11 cellular contexts compared by ENCODE assay signal in genomic region chr2:232367591-232368233, GRCh38. TPM values are rescaled to one million over a fixed set of nuclear protein-coding genes. Genes with fewer than 3 reads are reported as not detected.
DNase-seq lines count a peak whose midpoint lies in the region; ATAC-seq and TF ChIP-seq lines count a peak whose summit lies in the region.
"Had no signal": no experiment of that assay in that cellular context is flagged by ENCODE, and none has a peak within 500 bp of the region (broad histone marks: within the 10 kb centered on the region; RNA-seq: fewer than 3 reads in every experiment).

No MANE protein-coding gene starts in this region.

- H3K4me1 Mint-ChIP-seq in type B pancreatic cell (ENCODE audit: unreplicated experiment), result no peaks in the 10 kb centered on the region
- peaks cover 9 to 28% (median 11%) of the 10 kb centered on the region in 4 donors for H3K4me1 Mint-ChIP-seq in CD4-positive, alpha-beta memory T cell

- no peaks in the 10 kb centered on the region for H3K79me2 ChIP-seq in OCI-LY1 (ENCODE audit: insufficient read depth, low read length)

- no peaks in the 10 kb centered on the region for H3K9me3 Mint-ChIP-seq in type B pancreatic cell
- no peaks in the 10 kb centered on the region for H3K9me3 Mint-ChIP-seq in CD4-positive, alpha-beta memory T cell

- no peaks in the 10 kb centered on the region for H3K36me3 ChIP-seq in OCI-LY1 (ENCODE audit: insufficient read depth, low read length)
- H3K36me3 ChIP-seq in CD4-positive, alpha-beta memory T cell (ENCODE audit: insufficient read depth, low read length), result no peaks in the 10 kb centered on the region

- H3K36me3 Mint-ChIP-seq in type B pancreatic cell, result no peaks in the 10 kb centered on the region
- H3K36me3 Mint-ChIP-seq in CD4-positive, alpha-beta memory T cell, result no peaks in the 10 kb centered on the region

- H3K27me3 Mint-ChIP-seq in type B pancreatic cell, result no peaks in the 10 kb centered on the region
- H3K27me3 Mint-ChIP-seq in CD4-positive, alpha-beta memory T cell, result no peaks in the 10 kb centered on the region

- DNase-seq in NCI-H82 (lab: John Stamatoyannopoulos, UW) (peak; percentile 43), NCI-H82 treated with DMSO at 0.1 percent for 48 hours (lab: John Stamatoyannopoulos, UW; ENCODE audit: unreplicated experiment) (no peak), foreskin keratinocyte (no peak), type B pancreatic cell (ENCODE audit: extremely low spot score, unreplicated experiment) (no peak), AML-193 (lab: John Stamatoyannopoulos, UW) (no peak)
- no peak for DNase-seq in activated CD4-positive, alpha-beta T cell treated with anti-CD3 and anti-CD28 coated beads for 4 hours
- no peak for DNase-seq in CD4-positive, alpha-beta memory T cell
- DNase-seq: stimulated activated CD4-positive, alpha-beta T cell treated with anti-CD3 and anti-CD28 coated beads, Interleukin-15, amount 100 ng/mL, for 24 hours had no signal

- ATAC-seq in foreskin keratinocyte, result no peak

- POLR2A ChIA-PET in CD4-positive, alpha-beta memory T cell (lab: Charles Lee; ENCODE audit: partially characterized antibody), result no interaction called here

- peak; percentile 39; the same call in 1 of the 2 replicates for TF ChIP-seq CTCF in OCI-LY1 (IDR thresholded peaks at IDR 0.05; ENCODE audit: low read length)
- TF ChIP-seq CTCF in foreskin keratinocyte (conservative IDR thresholded peaks at IDR 0.05), result peak; percentile 20
- TF ChIP-seq CTCF in type B pancreatic cell (conservative IDR thresholded peaks at IDR 0.05), result peak; percentile 55

- CTCF ChIA-PET in CD4-positive, alpha-beta memory T cell (lab: Charles Lee; ENCODE audit: partially characterized antibody), result interaction anchor here (1.6 kb wide), 1 partner anchor 26 kb away, joined by 3 read pairs; no protein-coding TSS in a partner anchor

- peaks cover 10% of the 10 kb centered on the region for H3K4me1 ChIP-seq in OCI-LY1 (ENCODE audit: insufficient read depth, low read length, severe bottlenecking)
- no peaks in the 10 kb centered on the region for H3K4me1 ChIP-seq in foreskin keratinocyte
- peaks cover 16% of the 10 kb centered on the region for H3K4me1 ChIP-seq in CD4-positive, alpha-beta memory T cell (ENCODE audit: insufficient read depth, low read length)

- H3K27ac ChIP-seq in OCI-LY1 (ENCODE audit: low read depth, low read length, poor library complexity, severe bottlenecking), result no peak overlapping the region
- no peak overlapping the region for H3K27ac ChIP-seq in foreskin keratinocyte
- H3K27ac ChIP-seq in CD4-positive, alpha-beta memory T cell (ENCODE audit: low read depth, low read length), result no peak overlapping the region

- no peaks in the 10 kb centered on the region for H4K20me1 ChIP-seq in OCI-LY1 (ENCODE audit: insufficient read depth, low read length)

- no peak overlapping the region for H3K27ac Mint-ChIP-seq in type B pancreatic cell
- H3K27ac Mint-ChIP-seq in CD4-positive, alpha-beta memory T cell, result no peak overlapping the region

- H3K4me2 ChIP-seq in OCI-LY1 (ENCODE audit: low read length), result no peak overlapping the region

- no peak overlapping the region for H3K9ac ChIP-seq in OCI-LY1 (ENCODE audit: low read length)

- no peak overlapping the region for H2AFZ ChIP-seq in OCI-LY1 (ENCODE audit: low read length)

- H3K9me3 ChIP-seq in OCI-LY1 (ENCODE audit: low read length), result no peaks in the 10 kb centered on the region
- no peaks in the 10 kb centered on the region for H3K9me3 ChIP-seq in CD4-positive, alpha-beta memory T cell (ENCODE audit: control insufficient read depth in 1 of 2, low read length in 2 of 2)

- no peaks in the 10 kb centered on the region for H3F3A ChIP-seq in OCI-LY1 (ENCODE audit: insufficient read depth, low read length)

- H3K4me3 Mint-ChIP-seq in type B pancreatic cell, result no peak overlapping the region
- H3K4me3 Mint-ChIP-seq in CD4-positive, alpha-beta memory T cell, result no peak overlapping the region

- no peaks in the 10 kb centered on the region for H3K9me2 ChIP-seq in OCI-LY1 (ENCODE audit: low read depth, low read length)

- intact Hi-C loops in CD4-positive, alpha-beta memory T cell (cut with micrococcal nuclease), result no loop called here

- no peaks in the 10 kb centered on the region for H3K27me3 ChIP-seq in OCI-LY1 (ENCODE audit: insufficient read depth, low read length)
- peaks cover 2% of the 10 kb centered on the region for H3K27me3 ChIP-seq in foreskin keratinocyte
- no peaks in the 10 kb centered on the region for H3K27me3 ChIP-seq in CD4-positive, alpha-beta memory T cell (ENCODE audit: insufficient read depth, low read length)

- no peak overlapping the region for H3K4me3 ChIP-seq in OCI-LY1 (ENCODE audit: low read depth, low read length, poor library complexity, severe bottlenecking)
- H3K4me3 ChIP-seq in CD4-positive, alpha-beta memory T cell (ENCODE audit: low read length in 2 of 2), result no peak overlapping the region

RNA-seq across cellular contexts. Expression of gene ALPP, which starts 10.8 kb away (rescaled TPM):
- total RNA-seq in foreskin keratinocyte (not detected in 2 replicates), type B pancreatic cell (ENCODE audit: low replicate concordance) (0.27 and 1.5 TPM in 2 replicates)
- not detected in 2 replicates for polyA plus RNA-seq in foreskin keratinocyte
- not detected for total RNA-seq in CD4-positive, alpha-beta memory T cell
- polyA plus RNA-seq in CD4-positive, alpha-beta memory T cell, result not detected
- total RNA-seq: NCI-H460 had no signal
- polyA plus RNA-seq: adipose tissue had no signal

RNA-seq across cellular contexts. Expression of gene ALPG, which starts 38.9 kb away (rescaled TPM):
- not detected in 2 replicates for total RNA-seq in foreskin keratinocyte
- not detected in 2 replicates for polyA plus RNA-seq in foreskin keratinocyte
- 0.14 and 0.88 TPM in 2 replicates for total RNA-seq in type B pancreatic cell (ENCODE audit: low replicate concordance)
- total RNA-seq in CD4-positive, alpha-beta memory T cell, result not detected
- polyA plus RNA-seq in CD4-positive, alpha-beta memory T cell, result not detected
- total RNA-seq: NCI-H460 had no signal
- polyA plus RNA-seq: adipose tissue had no signal
